9 cellular contexts compared by ENCODE assay signal in genomic region chr6:112086744-112087135, GRCh38. TPM values are rescaled to one million over a fixed set of nuclear protein-coding genes. Genes with fewer than 3 reads are reported as not detected.
DNase-seq lines count a peak whose midpoint lies in the region; ATAC-seq and TF ChIP-seq lines count a peak whose summit lies in the region.
"Had no signal": no experiment of that assay in that cellular context is flagged by ENCODE, and none has a peak within 500 bp of the region (broad histone marks: within the 10 kb centered on the region; RNA-seq: fewer than 3 reads in every experiment).

No MANE protein-coding gene starts in this region.

- ATAC-seq in GM18867 (IDR thresholded peaks at IDR 0.05; ENCODE audit: unreplicated experiment) (peak; percentile 23), HG03060 (IDR thresholded peaks at IDR 0.05; ENCODE audit: low read depth, unreplicated experiment) (peak; percentile 12), body of pancreas (peak; percentile 11)
- ATAC-seq in stimulated activated naive CD8-positive, alpha-beta T cell treated with anti-CD3 and anti-CD28 coated beads, Interleukin-15, Interleukin-2, amounts not matched to agents 100 U/mL and 50 U/mL, for 24 hours, result peak; percentile 25

- CTCF ChIA-PET in BJ (lab: Yijun Ruan, JAX), result interaction anchor here (0.6 to 3.7 kb wide), 15 partner anchors 10 to 377 kb away, joined by 3 to 20 read pairs (median 4); no protein-coding TSS in a partner anchor

- H3K27me3 Mint-ChIP-seq in immature natural killer cell (ENCODE audit: low read depth in 3 of 3), result peaks cover 2 to 3% (median 3%) of the 10 kb centered on the region in 3 donors

- H3K4me1 ChIP-seq in body of pancreas, result peaks cover 9% of the 10 kb centered on the region

- TF ChIP-seq CTCF in BJ (IDR thresholded peaks at IDR 0.05; ENCODE audit: insufficient read depth, low read depth, low read length) (peak; percentile 44), body of pancreas (IDR thresholded peaks at IDR 0.05) (no peak)

- TF ChIP-seq POLR2A in body of pancreas (IDR thresholded peaks at IDR 0.05), result no peak

- POLR2A ChIA-PET in BJ (lab: Charles Lee), result no interaction called here

- H3K36me3 Mint-ChIP-seq in immature natural killer cell, result peaks cover 0 to 5% (median 3%) of the 10 kb centered on the region in 3 donors

- no peak overlapping the region for H3K27ac Mint-ChIP-seq in immature natural killer cell

- no peak overlapping the region for H3K4me3 Mint-ChIP-seq in immature natural killer cell

- H3K27me3 ChIP-seq in BJ (ENCODE audit: control insufficient read depth, insufficient read depth, low read length), result no peaks in the 10 kb centered on the region
- no peaks in the 10 kb centered on the region for H3K27me3 ChIP-seq in body of pancreas

- H3K9me3 ChIP-seq in body of pancreas, result no peaks in the 10 kb centered on the region

- intact Hi-C loops in body of pancreas (cut with DNase I), result no loop called here

- H3K4me3 ChIP-seq in BJ (ENCODE audit: low read depth, low read length) (peak overlapping the region; percentile 77), body of pancreas (peak overlapping the region; percentile 67 to 81)

- peaks cover 0 to 3% of the 10 kb centered on the region in 2 donors for H3K4me1 Mint-ChIP-seq in immature natural killer cell

- H3K27ac ChIP-seq in body of pancreas, result peak overlapping the region; percentile 52 to 87 (median 82)

- DNase-seq in BJ (ENCODE audit: low read depth) (peak; percentile 26), NCI-H345 (lab: John Stamatoyannopoulos, UW) (peak; percentile 41), body of pancreas (no peak), immature natural killer cell (peak in 2 of 3 donors; percentile 4 to 6)
- DNase-seq in stimulated activated naive CD8-positive, alpha-beta T cell treated with anti-CD3 and anti-CD28 coated beads, Interleukin-15, Interleukin-2, amounts not matched to agents 100 U/mL and 50 U/mL, for 24 hours, result no peak
- DNase-seq in activated CD8-positive, alpha-beta memory T cell treated with anti-CD3 and anti-CD28 coated beads for 24 hours, result no peak

- no peaks in the 10 kb centered on the region for H3K9me3 Mint-ChIP-seq in immature natural killer cell

- H3K36me3 ChIP-seq in BJ (ENCODE audit: control insufficient read depth, insufficient read depth, low read length) (peaks cover 1% of the 10 kb centered on the region; the same call in 1 of the 2 replicates), body of pancreas (replicated peaks in 1 of 2; ENCODE audit: insufficient read depth in 1 of 2, low read depth in 2 of 2) (peaks cover 0 to 3% of the 10 kb centered on the region in 2 donors)

- 0 to 1% methylated on average over 8 of the region's 8 CpGs for WGBS in body of pancreas, 2 donors

RNA-seq across cellular contexts. Expression of gene TUBE1, which starts 0.5 kb away (rescaled TPM):
- polyA plus RNA-seq in BJ (2011; rRNA removed), result 16.6 and 36.1 TPM in 2 replicates
- 13.8 and 13.9 TPM in 2 replicates for polyA minus RNA-seq in BJ (2011; rRNA and poly(A)+ RNA removed)
- total RNA-seq in body of pancreas, result 10 to 100 TPM; 17.1 to 34.8 TPM
- 1 to 10 TPM; 2.5 to 7.4 (median 5.5) TPM for polyA plus RNA-seq in immature natural killer cell

RNA-seq across cellular contexts. Expression of gene FAM229B, which starts 0.7 kb away (rescaled TPM):
- polyA plus RNA-seq in BJ (2011; rRNA removed), result 26.8 and 40.7 TPM in 2 replicates
- 5.6 and 5.7 TPM in 2 replicates for polyA minus RNA-seq in BJ (2011; rRNA and poly(A)+ RNA removed)
- 1 to 10 TPM; 3.6 to 4.4 TPM for total RNA-seq in body of pancreas
- 10 to 100 TPM in 1 of 3 donors, 1 to 10 TPM in 2; 3.7 to 13.3 (median 6.4) TPM for polyA plus RNA-seq in immature natural killer cell

RNA-seq across cellular contexts. Expression of gene CCN6, which starts 32.8 kb away (rescaled TPM):
- polyA plus RNA-seq in BJ (2011; rRNA removed) (0.07 TPM in 1 of 2 replicates, not detected in the other), immature natural killer cell (not detected)
- polyA minus RNA-seq in BJ (2011; rRNA and poly(A)+ RNA removed), result not detected in 2 replicates
- not detected for total RNA-seq in body of pancreas
- total RNA-seq: subcutaneous adipose tissue had no signal

Comparison
In these comparisons a context has a peak if more than half of its experiments do, and no peak if none do; other contexts are left out.
1. DNase-seq: peak in BJ (single experiment), NCI-H345 (single experiment) and immature natural killer cell (2 of 3); none in body of pancreas (0 of 4), stimulated activated naive CD8-positive, alpha-beta T cell treated with anti-CD3 and anti-CD28 coated beads, Interleukin-15, Interleukin-2, amounts not matched to agents 100 U/mL and 50 U/mL, for 24 hours (single experiment) and activated CD8-positive, alpha-beta memory T cell treated with anti-CD3 and anti-CD28 coated beads for 24 hours (single experiment).
2. Peak in every context shown above with its lines, with median percentiles within 50 percentile points of each other: ATAC-seq.